Comparison of ENCODE assay signal across 22 cellular contexts in the genomic region with DNA sequence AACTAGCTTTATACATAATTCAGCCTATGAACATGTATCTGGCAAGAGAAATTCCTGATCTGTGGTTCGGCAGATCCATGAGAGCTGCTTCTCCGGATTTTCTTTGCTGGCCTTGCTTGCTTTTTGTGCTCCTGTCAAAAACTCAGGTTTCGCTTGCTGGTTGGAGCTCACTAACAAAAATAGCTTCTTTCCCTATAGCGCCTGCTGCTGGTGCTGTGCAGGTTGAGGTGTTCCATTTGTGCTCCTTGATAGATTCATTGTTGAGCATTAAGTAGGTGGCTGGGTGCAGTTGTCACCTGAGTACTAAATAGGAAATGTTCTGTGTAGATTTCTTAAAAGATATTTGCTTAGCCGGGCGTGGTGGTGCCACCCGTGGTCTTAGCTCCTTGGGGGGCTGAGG.
DNase-seq lines count a peak whose midpoint lies in the region; ATAC-seq, FAIRE-seq and TF ChIP-seq lines count a peak whose summit lies in the region.
"Had no signal": no experiment of that assay in that cellular context is flagged by ENCODE, and none has a peak within 500 bp of the region (broad histone marks: within the 10 kb centered on the region; RNA-seq: fewer than 3 reads in every experiment).

No MANE protein-coding gene starts in this region.

- H3K27ac ChIP-seq in C4-2B (no peak overlapping the region), foreskin keratinocyte (no peak overlapping the region), right atrium auricular region (no peak overlapping the region)

- TF ChIP-seq CTCF in C4-2B (conservative IDR thresholded peaks at IDR 0.05) (peak; percentile 37), WTC11 (IDR thresholded peaks at IDR 0.05) (no peak), foreskin keratinocyte (conservative IDR thresholded peaks at IDR 0.05) (peak; percentile 10), right atrium auricular region (IDR thresholded peaks at IDR 0.05) (no peak), type B pancreatic cell (conservative IDR thresholded peaks at IDR 0.05) (no peak)

- H3K4me1 ChIP-seq in foreskin keratinocyte (peaks cover 20% of the 10 kb centered on the region), right atrium auricular region (peaks cover 0 to 10% of the 10 kb centered on the region in 2 donors)
- H3K4me1 ChIP-seq: BE2C had no signal

- DNase-seq in H54 (ENCODE audit: insufficient read length, low spot score) (no peak), WTC11 (ENCODE audit: low spot score) (peak; percentile 23), foreskin keratinocyte (no peak), right atrium auricular region (ENCODE audit: low spot score) (no peak), NCI-H2171 treated with DMSO at 0.1 percent for 48 hours (lab: John Stamatoyannopoulos, UW) (no peak), type B pancreatic cell (ENCODE audit: extremely low spot score, unreplicated experiment) (no peak), NCI-H1930 (lab: John Stamatoyannopoulos, UW) (no peak)
- DNase-seq: BE2C; CD8-positive, alpha-beta memory T cell; HFFc6; Karpas-422; MM.1S; NCI-H1092; NCI-H146; NCI-H2081; NCI-H510A treated with DMSO at 0.1 percent for 48 hours; NCI-H774; SHP77; SK-N-SH; T-cell had no signal

- POLR2A ChIA-PET in WTC11 (lab: Charles Lee): interaction anchor here (0.7 kb wide), 1 partner anchor 42 kb away, joined by 3 read pairs; no protein-coding TSS in a partner anchor

- ATAC-seq in WTC11: peak; percentile 56; the same call in 1 of the 2 replicates
- no peak for ATAC-seq in foreskin keratinocyte
- ATAC-seq: T-cell had no signal

- no peak overlapping the region for H3K4me3 Mint-ChIP-seq in WTC11
- no peak overlapping the region for H3K4me3 Mint-ChIP-seq in type B pancreatic cell
- H3K4me3 Mint-ChIP-seq: CD8-positive, alpha-beta memory T cell; HFFc6; T-cell had no signal

- H3K4me1 Mint-ChIP-seq in WTC11 (0 out of 2 replicates have a peak, but pooled peaks cover 2% of the 10 kb centered on the region), type B pancreatic cell (ENCODE audit: unreplicated experiment) (no peaks in the 10 kb centered on the region)
- H3K4me1 Mint-ChIP-seq: CD8-positive, alpha-beta memory T cell had no signal

- TF ChIP-seq POLR2A in H54 (IDR thresholded peaks at IDR 0.05; ENCODE audit: low read depth, low read length): no peak

- H3K27me3 ChIP-seq in foreskin keratinocyte: no peaks in the 10 kb centered on the region
- no peaks in the 10 kb centered on the region for H3K27me3 ChIP-seq in right atrium auricular region
- H3K27me3 ChIP-seq: BE2C had no signal

- H3K36me3 Mint-ChIP-seq in WTC11 (peaks cover 3% of the 10 kb centered on the region; the same call in 1 of the 2 replicates), type B pancreatic cell (peaks cover 7% of the 10 kb centered on the region)
- H3K36me3 Mint-ChIP-seq: CD8-positive, alpha-beta memory T cell; T-cell had no signal

- no peaks in the 10 kb centered on the region for H3K36me3 ChIP-seq in right atrium auricular region
- H3K36me3 ChIP-seq: BE2C had no signal

- FAIRE-seq in H54 (lab: Jason Lieb, UNC): peak; percentile 30
- FAIRE-seq: A204.1 had no signal

- H3K4me3 ChIP-seq in right atrium auricular region: no peak overlapping the region

- H3K27me3 Mint-ChIP-seq in WTC11 (ENCODE audit: low read depth) (no peaks in the 10 kb centered on the region), type B pancreatic cell (no peaks in the 10 kb centered on the region)

- CTCF ChIA-PET in WTC11 (lab: Charles Lee): interaction anchor here (0.6 to 1.9 kb wide), 14 partner anchors 8 to 536 kb away, joined by 3 to 7 read pairs (median 4); no protein-coding TSS in a partner anchor

- no peaks in the 10 kb centered on the region for H3K9me3 Mint-ChIP-seq in WTC11
- H3K9me3 Mint-ChIP-seq in type B pancreatic cell: no peaks in the 10 kb centered on the region
- H3K9me3 Mint-ChIP-seq: CD8-positive, alpha-beta memory T cell; HFFc6; T-cell had no signal

- H3K9me3 ChIP-seq in right atrium auricular region: no peaks in the 10 kb centered on the region
- H3K9me3 ChIP-seq: BE2C, SK-N-SH had no signal

- no peak overlapping the region for H3K27ac Mint-ChIP-seq in WTC11
- H3K27ac Mint-ChIP-seq in type B pancreatic cell: no peak overlapping the region
- H3K27ac Mint-ChIP-seq: CD8-positive, alpha-beta memory T cell; HFFc6; T-cell had no signal

TF ChIP-seq in WTC11, 78 proteins besides CTCF, POLR2A, EP300 and RAD21:
- TF ChIP-seq NR2C2 (CRISPR knock-in tag; IDR thresholded peaks at IDR 0.05): no peak
- no peak for TF ChIP-seq SMAD3 (CRISPR knock-in tag; IDR thresholded peaks at IDR 0.05; ENCODE audit: borderline replicate concordance)
- TF ChIP-seq, protein P1, sequence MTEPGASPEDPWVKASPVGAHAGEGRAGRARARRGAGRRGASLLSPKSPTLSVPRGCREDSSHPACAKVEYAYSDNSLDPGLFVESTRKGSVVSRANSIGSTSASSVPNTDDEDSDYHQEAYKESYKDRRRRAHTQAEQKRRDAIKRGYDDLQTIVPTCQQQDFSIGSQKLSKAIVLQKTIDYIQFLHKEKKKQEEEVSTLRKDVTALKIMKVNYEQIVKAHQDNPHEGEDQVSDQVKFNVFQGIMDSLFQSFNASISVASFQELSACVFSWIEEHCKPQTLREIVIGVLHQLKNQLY (CRISPR knock-in tag; IDR thresholded peaks at IDR 0.05): no peak

Comparison
In these comparisons a context has a peak if more than half of its experiments do, and no peak if none do; other contexts are left out.
1. CTCF ChIP-seq: peak in C4-2B (single experiment) and foreskin keratinocyte (single experiment); none in WTC11 (single experiment), right atrium auricular region (0 of 2) and type B pancreatic cell (single experiment).